12 cellular contexts compared by ENCODE assay signal in the genomic region with DNA sequence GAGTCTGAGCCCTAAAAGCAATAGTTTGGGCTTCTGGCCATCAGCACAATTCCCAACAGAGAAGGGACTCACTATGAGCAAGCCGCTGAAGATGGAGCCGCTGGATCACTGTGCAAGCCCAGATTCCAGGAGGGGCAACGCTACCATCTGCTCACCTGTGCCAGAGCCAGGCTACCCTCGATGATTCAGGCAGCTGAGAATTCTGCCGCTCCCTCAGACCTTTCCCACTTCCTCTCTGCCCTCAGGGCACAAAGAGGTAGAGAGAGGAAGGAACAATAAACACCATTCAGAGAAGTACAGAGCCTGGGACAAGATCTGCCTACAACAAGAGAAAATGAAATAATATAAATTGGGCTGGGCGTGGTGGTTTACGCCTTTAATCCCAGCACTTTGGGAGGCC.
DNase-seq lines count a peak whose midpoint lies in the region; ATAC-seq, FAIRE-seq and TF ChIP-seq lines count a peak whose summit lies in the region.
"Had no signal": no experiment of that assay in that cellular context is flagged by ENCODE, and none has a peak within 500 bp of the region (broad histone marks: within the 10 kb centered on the region; RNA-seq: fewer than 3 reads in every experiment).

No MANE protein-coding gene starts in this region.

- peak overlapping the region; percentile 31 for H2BK5ac ChIP-seq in mesenchymal stem cell (ENCODE audit: low read depth, low read length, poor library complexity, severe bottlenecking)

- H3K27ac ChIP-seq in mesenchymal stem cell (ENCODE audit: low read length, poor library complexity, severe bottlenecking) (peak overlapping the region; percentile 73), vagina (peak overlapping the region; percentile 50)
- H3K27ac ChIP-seq: HL-60 had no signal

- 70% methylated on average over 4 of the region's 7 CpGs for WGBS in mesenchymal stem cell

- peaks cover 34% of the 10 kb centered on the region for H3K36me3 Mint-ChIP-seq in stimulated activated naive CD8-positive, alpha-beta T cell treated with anti-CD3 and anti-CD28 coated beads, Interleukin-15, Interleukin-2, amounts not matched to agents 100 ng/mL and 50 ng/mL, for 24 hours (ENCODE audit: low read depth)

- H3K4ac ChIP-seq in mesenchymal stem cell (ENCODE audit: low read depth in 1 of 2, low read length in 2 of 2) = peak overlapping the region in 1 of 2 experiments; percentile 22

- H2BK12ac ChIP-seq in mesenchymal stem cell (ENCODE audit: low read length in 2 of 2) = peak overlapping the region in 1 of 2 experiments; percentile 7

- no peak overlapping the region for H3K4me2 ChIP-seq in mesenchymal stem cell (ENCODE audit: low read length, poor library complexity, severe bottlenecking)

- peaks cover 52% of the 10 kb centered on the region for H3K4me1 ChIP-seq in adipocyte (ENCODE audit: control insufficient read depth, insufficient read depth, low read length)
- peaks cover 15% of the 10 kb centered on the region for H3K4me1 ChIP-seq in mesenchymal stem cell (ENCODE audit: control insufficient read depth, insufficient read depth, low read depth, low read length)
- peaks cover 35% of the 10 kb centered on the region for H3K4me1 ChIP-seq in vagina

- no peak overlapping the region for H3K4me3 Mint-ChIP-seq in stimulated activated naive CD8-positive, alpha-beta T cell treated with anti-CD3 and anti-CD28 coated beads, Interleukin-15, Interleukin-2, amounts not matched to agents 100 ng/mL and 50 ng/mL, for 24 hours
- H3K4me3 Mint-ChIP-seq: activated T-cell treated with anti-CD3 and anti-CD28 coated beads, Interleukin-2, amount 50 U/mL, for 4 hours; B cell had no signal

- FAIRE-seq in frontal cortex (lab: Jason Lieb, UNC) = no peak

- peak overlapping the region; percentile 15 for H4K91ac ChIP-seq in mesenchymal stem cell (ENCODE audit: low read length)

- H2BK120ac ChIP-seq in mesenchymal stem cell (ENCODE audit: low read depth, low read length) = no peak overlapping the region

- H3K79me1 ChIP-seq in mesenchymal stem cell (replicated peaks; ENCODE audit: low read length, poor library complexity, severe bottlenecking) = peaks cover 18% of the 10 kb centered on the region

- peak overlapping the region; percentile 2 for H4K8ac ChIP-seq in mesenchymal stem cell (ENCODE audit: low read length)

- H3K18ac ChIP-seq in mesenchymal stem cell (ENCODE audit: low read depth in 1 of 2, low read length in 2 of 2) = peak overlapping the region; percentile 44 to 71

- H3K9ac ChIP-seq in adipocyte (ENCODE audit: low read length) = peak overlapping the region; percentile 61
- peak overlapping the region; percentile 55 for H3K9ac ChIP-seq in mesenchymal stem cell (ENCODE audit: low read length)

- ATAC-seq in stimulated activated naive CD8-positive, alpha-beta T cell treated with anti-CD3 and anti-CD28 coated beads, Interleukin-15, Interleukin-2, amounts not matched to agents 100 U/mL and 50 U/mL, for 24 hours = no peak
- ATAC-seq: activated T-cell treated with anti-CD3 and anti-CD28 coated beads, Interleukin-2, amount 50 U/mL, for 4 hours had no signal

- H2BK15ac ChIP-seq in mesenchymal stem cell (ENCODE audit: low read depth, poor library complexity, severe bottlenecking) = no peak overlapping the region

- no peaks in the 10 kb centered on the region for H3K27me3 Mint-ChIP-seq in stimulated activated naive CD8-positive, alpha-beta T cell treated with anti-CD3 and anti-CD28 coated beads, Interleukin-15, Interleukin-2, amounts not matched to agents 100 ng/mL and 50 ng/mL, for 24 hours

- H2AK5ac ChIP-seq in mesenchymal stem cell (ENCODE audit: low read length, severe bottlenecking) = peak overlapping the region; percentile 5

- peak overlapping the region; percentile 23 for H3K4me3 ChIP-seq in adipocyte (ENCODE audit: low read length)
- H3K4me3 ChIP-seq in mesenchymal stem cell (ENCODE audit: insufficient read depth in 1 of 2, low read depth in 1 of 2, low read length in 2 of 2) = peak overlapping the region in 1 of 2 experiments; percentile 32
- H3K4me3 ChIP-seq in vagina = no peak overlapping the region

- no peak for TF ChIP-seq POLR2A in vagina (IDR thresholded peaks at IDR 0.05)

- intact Hi-C loops in vagina (cut with DNase I) = no loop called here

- H3K9me3 ChIP-seq in adipocyte (ENCODE audit: control insufficient read depth, low read length) = no peaks in the 10 kb centered on the region
- no peaks in the 10 kb centered on the region for H3K9me3 ChIP-seq in mesenchymal stem cell (ENCODE audit: control insufficient read depth, low read length)
- H3K9me3 ChIP-seq in vagina = no peaks in the 10 kb centered on the region

- H2AFZ ChIP-seq in mesenchymal stem cell (ENCODE audit: low read depth, low read length) = no peak overlapping the region

- no peaks in the 10 kb centered on the region for H3K27me3 ChIP-seq in adipocyte (replicated peaks; ENCODE audit: control insufficient read depth, insufficient read depth, low read length)
- no peaks in the 10 kb centered on the region for H3K27me3 ChIP-seq in mesenchymal stem cell (ENCODE audit: control insufficient read depth in 1 of 2, insufficient read depth in 1 of 2, low read length in 2 of 2)
- no peaks in the 10 kb centered on the region for H3K27me3 ChIP-seq in vagina

- TF ChIP-seq CTCF in vagina (IDR thresholded peaks at IDR 0.05) = no peak

- H3K27ac Mint-ChIP-seq in stimulated activated naive CD8-positive, alpha-beta T cell treated with anti-CD3 and anti-CD28 coated beads, Interleukin-15, Interleukin-2, amounts not matched to agents 100 ng/mL and 50 ng/mL, for 24 hours = peak overlapping the region; percentile 64
- H3K27ac Mint-ChIP-seq: B cell had no signal

- no peaks in the 10 kb centered on the region for H3K9me3 Mint-ChIP-seq in stimulated activated naive CD8-positive, alpha-beta T cell treated with anti-CD3 and anti-CD28 coated beads, Interleukin-15, Interleukin-2, amounts not matched to agents 100 ng/mL and 50 ng/mL, for 24 hours
- H3K9me3 Mint-ChIP-seq: activated T-cell treated with anti-CD3 and anti-CD28 coated beads, Interleukin-2, amount 50 U/mL, for 4 hours had no signal

- H3K14ac ChIP-seq in mesenchymal stem cell (ENCODE audit: low read length in 2 of 2) = peak overlapping the region in 1 of 2 experiments; percentile 5

- H3K23ac ChIP-seq in mesenchymal stem cell (ENCODE audit: low read length in 2 of 2) = no peak overlapping the region

- H3K4me1 Mint-ChIP-seq in stimulated activated naive CD8-positive, alpha-beta T cell treated with anti-CD3 and anti-CD28 coated beads, Interleukin-15, Interleukin-2, amounts not matched to agents 100 ng/mL and 50 ng/mL, for 24 hours (ENCODE audit: low read depth) = peaks cover 51% of the 10 kb centered on the region

- H3K36me3 ChIP-seq in adipocyte (ENCODE audit: control insufficient read depth, insufficient read depth, low read length, severe bottlenecking) (peaks cover 71% of the 10 kb centered on the region), mesenchymal stem cell (ENCODE audit: control insufficient read depth in 1 of 2, insufficient read depth in 2 of 2, low read depth in 1 of 2, low read length in 2 of 2) (peaks cover 42 to 85% of the 10 kb centered on the region in 2 experiments), vagina (peaks cover 0 to 46% of the 10 kb centered on the region in 2 donors)

- no peak for DNase-seq in stimulated activated naive CD8-positive, alpha-beta T cell treated with anti-CD3 and anti-CD28 coated beads, Interleukin-15, Interleukin-2, amounts not matched to agents 100 U/mL and 50 U/mL, for 24 hours
- DNase-seq in adipocyte (ENCODE audit: low read depth) (peak; percentile 39), mesenchymal stem cell (no peak), vagina (ENCODE audit: extremely low spot score in 2 of 2) (no peak), AG08395 (ENCODE audit: low spot score) (no peak), frontal cortex (ENCODE audit: low spot score in 2 of 2) (no peak), SHP77 treated with DMSO at 0.1 percent for 48 hours (lab: John Stamatoyannopoulos, UW) (no peak)
- DNase-seq: activated T-cell treated with anti-CD3 and anti-CD28 coated beads, Interleukin-2, amount 50 U/mL, for 4 hours; T-helper 2 cell had no signal
